ENCODE assay signal across 20 cellular contexts in genomic region chrX:31543565-31544125, GRCh38.
"Had no signal": no experiment of that assay in that cellular context is flagged by ENCODE, and none has a peak within 500 bp of the region (broad histone marks: within the 10 kb centered on the region; RNA-seq: fewer than 3 reads in every experiment).

No MANE protein-coding gene starts in this region.

- H3K4me3 ChIP-seq: esophagus squamous epithelium, gastrocnemius medialis, ovary, psoas muscle, sigmoid colon, testis, tibial artery had no signal

- H3K27me3 ChIP-seq: esophagus squamous epithelium, gastrocnemius medialis, ovary, sigmoid colon, testis, tibial artery had no signal

- H3K4me1 ChIP-seq: esophagus squamous epithelium, psoas muscle, sigmoid colon, testis had no signal

- H3K36me3 ChIP-seq: esophagus squamous epithelium, gastrocnemius medialis, ovary, sigmoid colon, tibial artery had no signal

- H3K9me3 ChIP-seq: esophagus squamous epithelium, gastrocnemius medialis, ovary, psoas muscle, sigmoid colon, testis, tibial artery had no signal

- DNase-seq: effector memory CD4-positive, alpha-beta T cell; esophagus squamous epithelium; foreskin fibroblast; gastrocnemius medialis; head of caudate nucleus; kidney; mesenchymal stem cell; natural killer cell; occipital lobe; ovary; posterior cingulate gyrus; psoas muscle; right cardiac atrium; sigmoid colon; stimulated activated CD4-positive, alpha-beta T cell treated with anti-CD3 and anti-CD28 coated beads, Interleukin-2, amount 100 ng/mL, for 24 hours; stimulated activated CD4-positive, alpha-beta T cell treated with anti-CD3 and anti-CD28 coated beads, Interleukin-4, amount 100 ng/mL, for 24 hours; stimulated activated naive CD8-positive, alpha-beta T cell treated with anti-CD3 and anti-CD28 coated beads, Interleukin-15, Interleukin-2, amounts not matched to agents 100 U/mL and 50 U/mL, for 24 hours; substantia nigra; testis; tibial artery had no signal

- H3K27ac ChIP-seq: esophagus squamous epithelium, gastrocnemius medialis, ovary, psoas muscle, sigmoid colon, testis, tibial artery had no signal
